1 cellular context compared by ENCODE assay signal in the genomic region with DNA sequence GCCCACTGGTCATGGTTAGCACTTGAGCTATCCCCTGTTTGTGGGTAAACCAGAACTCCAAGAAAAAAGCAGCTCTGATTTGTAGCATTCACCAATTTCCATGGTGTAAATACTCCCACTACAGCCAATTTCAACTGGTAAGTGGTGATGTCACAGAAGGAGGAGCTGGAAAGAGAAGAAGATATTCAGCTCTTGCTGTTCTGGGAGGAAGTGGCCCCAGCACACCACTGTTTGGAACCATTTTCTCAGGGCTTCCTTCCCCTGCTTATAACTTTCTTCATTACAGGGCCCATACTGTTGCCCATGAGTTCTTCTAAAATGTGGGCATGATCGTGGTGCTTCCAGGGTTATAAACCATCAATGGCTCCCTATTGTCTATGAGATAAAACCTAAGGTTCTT.
TF ChIP-seq lines count a peak whose summit lies in the region.

No MANE protein-coding gene starts in this region.

TF ChIP-seq in HepG2, 621 proteins besides CTCF, POLR2A, EP300 and RAD21 (continued from another document):
- TF ChIP-seq, protein P1, sequence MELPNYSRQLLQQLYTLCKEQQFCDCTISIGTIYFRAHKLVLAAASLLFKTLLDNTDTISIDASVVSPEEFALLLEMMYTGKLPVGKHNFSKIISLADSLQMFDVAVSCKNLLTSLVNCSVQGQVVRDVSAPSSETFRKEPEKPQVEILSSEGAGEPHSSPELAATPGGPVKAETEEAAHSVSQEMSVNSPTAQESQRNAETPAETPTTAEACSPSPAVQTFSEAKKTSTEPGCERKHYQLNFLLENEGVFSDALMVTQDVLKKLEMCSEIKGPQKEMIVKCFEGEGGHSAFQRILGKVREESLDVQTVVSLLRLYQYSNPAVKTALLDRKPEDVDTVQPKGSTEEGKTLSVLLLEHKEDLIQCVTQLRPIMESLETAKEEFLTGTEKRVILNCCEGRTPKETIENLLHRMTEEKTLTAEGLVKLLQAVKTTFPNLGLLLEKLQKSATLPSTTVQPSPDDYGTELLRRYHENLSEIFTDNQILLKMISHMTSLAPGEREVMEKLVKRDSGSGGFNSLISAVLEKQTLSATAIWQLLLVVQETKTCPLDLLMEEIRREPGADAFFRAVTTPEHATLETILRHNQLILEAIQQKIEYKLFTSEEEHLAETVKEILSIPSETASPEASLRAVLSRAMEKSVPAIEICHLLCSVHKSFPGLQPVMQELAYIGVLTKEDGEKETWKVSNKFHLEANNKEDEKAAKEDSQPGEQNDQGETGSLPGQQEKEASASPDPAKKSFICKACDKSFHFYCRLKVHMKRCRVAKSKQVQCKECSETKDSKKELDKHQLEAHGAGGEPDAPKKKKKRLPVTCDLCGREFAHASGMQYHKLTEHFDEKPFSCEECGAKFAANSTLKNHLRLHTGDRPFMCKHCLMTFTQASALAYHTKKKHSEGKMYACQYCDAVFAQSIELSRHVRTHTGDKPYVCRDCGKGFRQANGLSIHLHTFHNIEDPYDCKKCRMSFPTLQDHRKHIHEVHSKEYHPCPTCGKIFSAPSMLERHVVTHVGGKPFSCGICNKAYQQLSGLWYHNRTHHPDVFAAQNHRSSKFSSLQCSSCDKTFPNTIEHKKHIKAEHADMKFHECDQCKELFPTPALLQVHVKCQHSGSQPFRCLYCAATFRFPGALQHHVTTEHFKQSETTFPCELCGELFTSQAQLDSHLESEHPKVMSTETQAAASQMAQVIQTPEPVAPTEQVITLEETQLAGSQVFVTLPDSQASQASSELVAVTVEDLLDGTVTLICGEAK (IDR thresholded peaks at IDR 0.05): no peak
- TF ChIP-seq, protein P1 (CRISPR knock-in tag; IDR thresholded peaks at IDR 0.05): no peak
- no peak for TF ChIP-seq IRF2 (CRISPR knock-in tag; IDR thresholded peaks at IDR 0.05)
- no peak for TF ChIP-seq JUN (CRISPR knock-in tag; IDR thresholded peaks at IDR 0.05)
- no peak for TF ChIP-seq FOXO1 (CRISPR knock-in tag; IDR thresholded peaks at IDR 0.05)
- TF ChIP-seq ZNF3 (CRISPR knock-in tag; IDR thresholded peaks at IDR 0.05): no peak
